5 cellular contexts compared by ENCODE assay signal in genomic region chr5:56249074-56249473, GRCh38. TPM values are rescaled to one million over a fixed set of nuclear protein-coding genes. Genes with fewer than 3 reads are reported as not detected.
"Had no signal": no experiment of that assay in that cellular context is flagged by ENCODE, and none has a peak within 500 bp of the region (broad histone marks: within the 10 kb centered on the region; RNA-seq: fewer than 3 reads in every experiment).

No MANE protein-coding gene starts in this region.

RNA-seq across cellular contexts. Expression of gene ANKRD55, which starts 15.9 kb away (rescaled TPM):
- total RNA-seq: osteocyte, sciatic nerve, thoracic aorta, tibial nerve had no signal
- polyA plus RNA-seq: pancreas had no signal
